2 cellular contexts compared by ENCODE assay signal in the genomic region with DNA sequence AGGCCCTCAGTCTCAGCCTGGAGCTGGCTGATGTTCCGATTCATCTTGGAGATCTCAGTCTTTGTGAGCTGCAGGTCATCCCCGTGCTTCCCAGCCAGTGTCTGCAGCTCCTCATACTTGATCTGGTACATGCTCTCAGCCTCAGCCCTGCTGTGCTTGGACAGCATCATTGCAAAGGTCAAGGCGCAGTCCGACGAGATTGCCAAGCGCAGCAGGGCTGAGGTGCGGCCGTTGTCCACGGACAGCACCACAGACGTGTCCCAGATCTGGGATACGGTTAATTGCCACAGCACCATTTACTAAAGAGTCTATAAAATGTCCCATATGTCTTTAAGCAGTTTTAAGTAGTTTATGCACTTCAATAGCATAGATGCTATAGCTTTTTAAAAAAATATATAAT.
TF ChIP-seq lines count a peak whose summit lies in the region.

No MANE protein-coding gene starts in this region.

TF ChIP-seq in HepG2, 621 proteins besides CTCF, POLR2A, EP300 and RAD21:
- TF ChIP-seq RORA (CRISPR knock-in tag; IDR thresholded peaks at IDR 0.05) (no peak), ZBTB46 (CRISPR knock-in tag; IDR thresholded peaks at IDR 0.05; ENCODE audit: borderline replicate concordance) (no peak), SPEN (CRISPR knock-in tag; IDR thresholded peaks at IDR 0.05; ENCODE audit: low read depth) (no peak), HNRNPL (IDR thresholded peaks at IDR 0.05; ENCODE audit: low read depth, low read length) (no peak), ZBTB44 (CRISPR knock-in tag; IDR thresholded peaks at IDR 0.05) (no peak), ZNF546 (CRISPR knock-in tag; conservative IDR thresholded peaks at IDR 0.05) (no peak), RBAK (CRISPR knock-in tag; IDR thresholded peaks at IDR 0.05) (no peak), FOSL1 (CRISPR knock-in tag; IDR thresholded peaks at IDR 0.05; ENCODE audit: borderline replicate concordance) (no peak), GATAD2A (CRISPR knock-in tag; IDR thresholded peaks at IDR 0.05) (no peak), PAXIP1 (CRISPR knock-in tag; conservative IDR thresholded peaks at IDR 0.05) (no peak)
- TF ChIP-seq, protein P1, sequence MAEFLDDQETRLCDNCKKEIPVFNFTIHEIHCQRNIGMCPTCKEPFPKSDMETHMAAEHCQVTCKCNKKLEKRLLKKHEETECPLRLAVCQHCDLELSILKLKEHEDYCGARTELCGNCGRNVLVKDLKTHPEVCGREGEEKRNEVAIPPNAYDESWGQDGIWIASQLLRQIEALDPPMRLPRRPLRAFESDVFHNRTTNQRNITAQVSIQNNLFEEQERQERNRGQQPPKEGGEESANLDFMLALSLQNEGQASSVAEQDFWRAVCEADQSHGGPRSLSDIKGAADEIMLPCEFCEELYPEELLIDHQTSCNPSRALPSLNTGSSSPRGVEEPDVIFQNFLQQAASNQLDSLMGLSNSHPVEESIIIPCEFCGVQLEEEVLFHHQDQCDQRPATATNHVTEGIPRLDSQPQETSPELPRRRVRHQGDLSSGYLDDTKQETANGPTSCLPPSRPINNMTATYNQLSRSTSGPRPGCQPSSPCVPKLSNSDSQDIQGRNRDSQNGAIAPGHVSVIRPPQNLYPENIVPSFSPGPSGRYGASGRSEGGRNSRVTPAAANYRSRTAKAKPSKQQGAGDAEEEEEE (CRISPR knock-in tag; IDR thresholded peaks at IDR 0.05; ENCODE audit: borderline replicate concordance) = no peak
- TF ChIP-seq, protein P2, sequence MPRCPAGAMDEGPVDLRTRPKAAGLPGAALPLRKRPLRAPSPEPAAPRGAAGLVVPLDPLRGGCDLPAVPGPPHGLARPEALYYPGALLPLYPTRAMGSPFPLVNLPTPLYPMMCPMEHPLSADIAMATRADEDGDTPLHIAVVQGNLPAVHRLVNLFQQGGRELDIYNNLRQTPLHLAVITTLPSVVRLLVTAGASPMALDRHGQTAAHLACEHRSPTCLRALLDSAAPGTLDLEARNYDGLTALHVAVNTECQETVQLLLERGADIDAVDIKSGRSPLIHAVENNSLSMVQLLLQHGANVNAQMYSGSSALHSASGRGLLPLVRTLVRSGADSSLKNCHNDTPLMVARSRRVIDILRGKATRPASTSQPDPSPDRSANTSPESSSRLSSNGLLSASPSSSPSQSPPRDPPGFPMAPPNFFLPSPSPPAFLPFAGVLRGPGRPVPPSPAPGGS (CRISPR knock-in tag; IDR thresholded peaks at IDR 0.05) = no peak
- TF ChIP-seq, protein P3, sequence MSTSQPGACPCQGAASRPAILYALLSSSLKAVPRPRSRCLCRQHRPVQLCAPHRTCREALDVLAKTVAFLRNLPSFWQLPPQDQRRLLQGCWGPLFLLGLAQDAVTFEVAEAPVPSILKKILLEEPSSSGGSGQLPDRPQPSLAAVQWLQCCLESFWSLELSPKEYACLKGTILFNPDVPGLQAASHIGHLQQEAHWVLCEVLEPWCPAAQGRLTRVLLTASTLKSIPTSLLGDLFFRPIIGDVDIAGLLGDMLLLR (CRISPR knock-in tag; IDR thresholded peaks at IDR 0.05) = no peak

TF ChIP-seq in GM23338, 12 proteins besides CTCF, POLR2A, EP300 and RAD21:
- TF ChIP-seq STAT1 (IDR thresholded peaks at IDR 0.05; ENCODE audit: unreplicated experiment) = no peak
- TF ChIP-seq POLR2AphosphoS5 (IDR thresholded peaks at IDR 0.05; ENCODE audit: low read depth) = no peak
- TF ChIP-seq ZNF114 (CRISPR knock-in tag; IDR thresholded peaks at IDR 0.05) = no peak
- no peak for TF ChIP-seq REST (IDR thresholded peaks at IDR 0.05; ENCODE audit: unreplicated experiment)
- TF ChIP-seq, protein P4, sequence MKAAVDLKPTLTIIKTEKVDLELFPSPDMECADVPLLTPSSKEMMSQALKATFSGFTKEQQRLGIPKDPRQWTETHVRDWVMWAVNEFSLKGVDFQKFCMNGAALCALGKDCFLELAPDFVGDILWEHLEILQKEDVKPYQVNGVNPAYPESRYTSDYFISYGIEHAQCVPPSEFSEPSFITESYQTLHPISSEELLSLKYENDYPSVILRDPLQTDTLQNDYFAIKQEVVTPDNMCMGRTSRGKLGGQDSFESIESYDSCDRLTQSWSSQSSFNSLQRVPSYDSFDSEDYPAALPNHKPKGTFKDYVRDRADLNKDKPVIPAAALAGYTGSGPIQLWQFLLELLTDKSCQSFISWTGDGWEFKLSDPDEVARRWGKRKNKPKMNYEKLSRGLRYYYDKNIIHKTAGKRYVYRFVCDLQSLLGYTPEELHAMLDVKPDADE (IDR thresholded peaks at IDR 0.05) = no peak
- TF ChIP-seq EZH2phosphoT487 (IDR thresholded peaks at IDR 0.05; ENCODE audit: unreplicated experiment) = no peak
- TF ChIP-seq, protein P5, sequence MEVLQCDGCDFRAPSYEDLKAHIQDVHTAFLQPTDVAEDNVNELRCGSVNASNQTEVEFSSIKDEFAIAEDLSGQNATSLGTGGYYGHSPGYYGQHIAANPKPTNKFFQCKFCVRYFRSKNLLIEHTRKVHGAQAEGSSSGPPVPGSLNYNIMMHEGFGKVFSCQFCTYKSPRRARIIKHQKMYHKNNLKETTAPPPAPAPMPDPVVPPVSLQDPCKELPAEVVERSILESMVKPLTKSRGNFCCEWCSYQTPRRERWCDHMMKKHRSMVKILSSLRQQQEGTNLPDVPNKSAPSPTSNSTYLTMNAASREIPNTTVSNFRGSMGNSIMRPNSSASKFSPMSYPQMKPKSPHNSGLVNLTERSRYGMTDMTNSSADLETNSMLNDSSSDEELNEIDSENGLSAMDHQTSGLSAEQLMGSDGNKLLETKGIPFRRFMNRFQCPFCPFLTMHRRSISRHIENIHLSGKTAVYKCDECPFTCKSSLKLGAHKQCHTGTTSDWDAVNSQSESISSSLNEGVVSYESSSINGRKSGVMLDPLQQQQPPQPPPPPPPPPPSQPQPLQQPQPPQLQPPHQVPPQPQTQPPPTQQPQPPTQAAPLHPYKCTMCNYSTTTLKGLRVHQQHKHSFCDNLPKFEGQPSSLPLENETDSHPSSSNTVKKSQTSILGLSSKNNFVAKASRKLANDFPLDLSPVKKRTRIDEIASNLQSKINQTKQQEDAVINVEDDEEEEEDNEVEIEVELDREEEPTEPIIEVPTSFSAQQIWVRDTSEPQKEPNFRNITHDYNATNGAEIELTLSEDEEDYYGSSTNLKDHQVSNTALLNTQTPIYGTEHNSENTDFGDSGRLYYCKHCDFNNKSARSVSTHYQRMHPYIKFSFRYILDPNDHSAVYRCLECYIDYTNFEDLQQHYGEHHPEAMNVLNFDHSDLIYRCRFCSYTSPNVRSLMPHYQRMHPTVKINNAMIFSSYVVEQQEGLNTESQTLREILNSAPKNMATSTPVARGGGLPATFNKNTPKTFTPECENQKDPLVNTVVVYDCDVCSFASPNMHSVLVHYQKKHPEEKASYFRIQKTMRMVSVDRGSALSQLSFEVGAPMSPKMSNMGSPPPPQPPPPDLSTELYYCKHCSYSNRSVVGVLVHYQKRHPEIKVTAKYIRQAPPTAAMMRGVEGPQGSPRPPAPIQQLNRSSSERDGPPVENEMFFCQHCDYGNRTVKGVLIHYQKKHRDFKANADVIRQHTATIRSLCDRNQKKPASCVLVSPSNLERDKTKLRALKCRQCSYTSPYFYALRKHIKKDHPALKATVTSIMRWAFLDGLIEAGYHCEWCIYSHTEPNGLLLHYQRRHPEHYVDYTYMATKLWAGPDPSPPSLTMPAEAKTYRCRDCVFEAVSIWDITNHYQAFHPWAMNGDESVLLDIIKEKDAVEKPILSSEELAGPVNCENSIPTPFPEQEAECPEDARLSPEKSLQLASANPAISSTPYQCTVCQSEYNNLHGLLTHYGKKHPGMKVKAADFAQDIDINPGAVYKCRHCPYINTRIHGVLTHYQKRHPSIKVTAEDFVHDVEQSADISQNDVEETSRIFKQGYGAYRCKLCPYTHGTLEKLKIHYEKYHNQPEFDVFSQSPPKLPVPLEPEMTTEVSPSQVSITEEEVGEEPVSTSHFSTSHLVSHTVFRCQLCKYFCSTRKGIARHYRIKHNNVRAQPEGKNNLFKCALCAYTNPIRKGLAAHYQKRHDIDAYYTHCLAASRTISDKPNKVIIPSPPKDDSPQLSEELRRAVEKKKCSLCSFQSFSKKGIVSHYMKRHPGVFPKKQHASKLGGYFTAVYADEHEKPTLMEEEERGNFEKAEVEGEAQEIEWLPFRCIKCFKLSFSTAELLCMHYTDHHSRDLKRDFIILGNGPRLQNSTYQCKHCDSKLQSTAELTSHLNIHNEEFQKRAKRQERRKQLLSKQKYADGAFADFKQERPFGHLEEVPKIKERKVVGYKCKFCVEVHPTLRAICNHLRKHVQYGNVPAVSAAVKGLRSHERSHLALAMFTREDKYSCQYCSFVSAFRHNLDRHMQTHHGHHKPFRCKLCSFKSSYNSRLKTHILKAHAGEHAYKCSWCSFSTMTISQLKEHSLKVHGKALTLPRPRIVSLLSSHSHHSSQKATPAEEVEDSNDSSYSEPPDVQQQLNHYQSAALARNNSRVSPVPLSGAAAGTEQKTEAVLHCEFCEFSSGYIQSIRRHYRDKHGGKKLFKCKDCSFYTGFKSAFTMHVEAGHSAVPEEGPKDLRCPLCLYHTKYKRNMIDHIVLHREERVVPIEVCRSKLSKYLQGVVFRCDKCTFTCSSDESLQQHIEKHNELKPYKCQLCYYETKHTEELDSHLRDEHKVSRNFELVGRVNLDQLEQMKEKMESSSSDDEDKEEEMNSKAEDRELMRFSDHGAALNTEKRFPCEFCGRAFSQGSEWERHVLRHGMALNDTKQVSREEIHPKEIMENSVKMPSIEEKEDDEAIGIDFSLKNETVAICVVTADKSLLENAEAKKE (CRISPR knock-in tag; IDR thresholded peaks at IDR 0.05) = no peak
- TF ChIP-seq ZNF331 (CRISPR knock-in tag; IDR thresholded peaks at IDR 0.05; ENCODE audit: low read depth) = no peak
- TF ChIP-seq JUNB (IDR thresholded peaks at IDR 0.05; ENCODE audit: unreplicated experiment) = no peak
- no peak for TF ChIP-seq NANOG (IDR thresholded peaks at IDR 0.05; ENCODE audit: borderline replicate concordance)
- TF ChIP-seq CREB1 (CRISPR knock-in tag; IDR thresholded peaks at IDR 0.05; ENCODE audit: low read depth) = no peak
- TF ChIP-seq EZH2 (IDR thresholded peaks at IDR 0.05; ENCODE audit: low read depth, unreplicated experiment) = no peak
